Comparison of ENCODE assay signal across 8 cellular contexts in genomic region chr12:47276253-47277070, GRCh38.
DNase-seq lines count a peak whose midpoint lies in the region; ATAC-seq and TF ChIP-seq lines count a peak whose summit lies in the region.

No MANE protein-coding gene starts in this region.

- H3K9me3 ChIP-seq in DOHH2 (ENCODE audit: control insufficient read depth, insufficient read depth, low read length): no peaks in the 10 kb centered on the region
- H3K9me3 ChIP-seq in SK-N-MC (ENCODE audit: low read depth, low read length): no peaks in the 10 kb centered on the region
- H3K9me3 ChIP-seq in muscle layer of duodenum (ENCODE audit: control insufficient read depth in 1 of 2, low read length in 2 of 2): no peaks in the 10 kb centered on the region

- H3K4me1 ChIP-seq in DOHH2 (ENCODE audit: control insufficient read depth, low read length) (peaks cover 39% of the 10 kb centered on the region), muscle layer of duodenum (ENCODE audit: control insufficient read depth in 1 of 2, insufficient read depth in 2 of 2, low read length in 2 of 2) (peaks cover 0 to 8% of the 10 kb centered on the region in 2 donors)

- H4K20me1 ChIP-seq in DOHH2 (ENCODE audit: control insufficient read depth, insufficient read depth, low read depth, low read length): no peaks in the 10 kb centered on the region

- no peaks in the 10 kb centered on the region for H3K9me2 ChIP-seq in DOHH2 (replicated peaks; ENCODE audit: control insufficient read depth, low read length)

- no peaks in the 10 kb centered on the region for H3K36me3 ChIP-seq in DOHH2 (ENCODE audit: control insufficient read depth, low read length)
- no peaks in the 10 kb centered on the region for H3K36me3 ChIP-seq in SK-N-MC (ENCODE audit: insufficient read depth, low read length)
- no peaks in the 10 kb centered on the region for H3K36me3 ChIP-seq in muscle layer of duodenum (ENCODE audit: control insufficient read depth in 1 of 2, insufficient read depth in 2 of 2, low read length in 2 of 2)

- TF ChIP-seq CTCF in DOHH2 (IDR thresholded peaks at IDR 0.05; ENCODE audit: low read depth, low read length, poor library complexity, severe bottlenecking) (no peak), cardiac fibroblast (IDR thresholded peaks at IDR 0.05; ENCODE audit: low read depth, low read length) (no peak)

- ATAC-seq in GM19455 (IDR thresholded peaks at IDR 0.05; ENCODE audit: unreplicated experiment): peak; percentile 94
- ATAC-seq in HG03460 (IDR thresholded peaks at IDR 0.05; ENCODE audit: unreplicated experiment): peak; percentile 86

- peak overlapping the region; percentile 31 for H3K27ac ChIP-seq in DOHH2 (ENCODE audit: low read depth, low read length)
- H3K27ac ChIP-seq in SK-N-MC: no peak overlapping the region
- peak overlapping the region; percentile 19 for H3K27ac ChIP-seq in muscle layer of duodenum (ENCODE audit: low read length)

- H3K4me3 ChIP-seq in DOHH2 (ENCODE audit: low read length): peak overlapping the region; percentile 52
- H3K4me3 ChIP-seq in SK-N-MC: no peak overlapping the region
- H3K4me3 ChIP-seq in cardiac fibroblast (replicated peaks in 1 of 2; ENCODE audit: low read depth in 2 of 2, low read length in 2 of 2): no peak overlapping the region
- no peak overlapping the region for H3K4me3 ChIP-seq in muscle layer of duodenum (ENCODE audit: low read depth in 1 of 2, low read length in 2 of 2)

- H3K9ac ChIP-seq in SK-N-MC (ENCODE audit: insufficient read length): no peak overlapping the region

- DNase-seq in SK-N-MC (ENCODE audit: low read depth, low spot score) (peak; percentile 22), cardiac fibroblast (ENCODE audit: low read depth in 2 of 2) (peak; percentile 78 to 89), DMS 273 (lab: John Stamatoyannopoulos, UW; ENCODE audit: unreplicated experiment) (no peak), NCI-H146 (lab: John Stamatoyannopoulos, UW) (no peak)

- H3K4me2 ChIP-seq in DOHH2 (ENCODE audit: low read length): peak overlapping the region; percentile 63

- no peaks in the 10 kb centered on the region for H3K79me2 ChIP-seq in DOHH2 (ENCODE audit: control insufficient read depth, low read length)

- H3F3A ChIP-seq in DOHH2 (ENCODE audit: control insufficient read depth, insufficient read depth): peaks cover under 1% of the 10 kb centered on the region; the same call in 1 of the 2 replicates

- H3K27me3 ChIP-seq in DOHH2 (ENCODE audit: control insufficient read depth, low read length) (no peaks in the 10 kb centered on the region), muscle layer of duodenum (ENCODE audit: low read depth, low read length) (no peaks in the 10 kb centered on the region)

Comparison
In these comparisons a context has a peak if more than half of its experiments do, and no peak if none do; other contexts are left out.
1. DNase-seq: peak in SK-N-MC (single experiment) and cardiac fibroblast (2 of 2); none in DMS 273 (single experiment) and NCI-H146 (single experiment).